9 cellular contexts compared by ENCODE assay signal in the genomic region with DNA sequence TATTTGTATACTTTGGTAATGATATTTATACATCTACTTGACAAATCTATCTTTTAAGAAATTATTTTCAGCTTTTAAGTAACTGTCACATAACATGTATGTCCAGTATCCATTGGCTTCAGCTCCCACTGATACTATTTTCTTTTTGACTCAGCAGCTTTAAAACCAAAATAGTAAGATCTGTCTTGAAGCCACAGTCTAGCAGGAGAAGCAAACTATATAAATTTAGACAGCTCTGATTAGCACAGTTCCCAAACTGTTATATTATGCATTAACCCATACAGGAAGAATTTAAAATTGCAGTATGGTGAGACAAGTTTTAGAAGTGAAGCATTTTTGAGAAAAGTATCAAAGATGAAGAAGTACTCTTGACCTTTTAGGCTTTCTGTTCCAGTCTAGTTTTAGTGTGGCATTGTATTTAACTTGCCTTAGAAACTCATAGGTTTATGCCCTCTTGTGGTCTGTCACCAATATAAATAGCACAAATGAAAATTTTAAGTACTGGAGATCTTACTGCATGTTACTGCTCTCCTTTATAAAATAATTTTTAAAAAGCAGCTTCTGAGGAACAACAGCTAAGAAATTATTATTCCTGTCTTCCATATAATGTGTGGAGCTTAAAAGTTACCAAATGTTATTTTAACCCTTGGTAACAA. TPM values are rescaled to one million over a fixed set of nuclear protein-coding genes. Genes with fewer than 3 reads are reported as not detected.
DNase-seq lines count a peak whose midpoint lies in the region; ATAC-seq and TF ChIP-seq lines count a peak whose summit lies in the region.
"Had no signal": no experiment of that assay in that cellular context is flagged by ENCODE, and none has a peak within 500 bp of the region (broad histone marks: within the 10 kb centered on the region; RNA-seq: fewer than 3 reads in every experiment).

No MANE protein-coding gene starts in this region.

- H3K27ac ChIP-seq in DOHH2 (ENCODE audit: low read depth, low read length), result no peak overlapping the region
- H3K27ac ChIP-seq in VCaP, result peak overlapping the region; percentile 5; the same call in 1 of the 2 replicates
- no peak overlapping the region for H3K27ac ChIP-seq in prostate gland

- H3K4me2 ChIP-seq in DOHH2 (ENCODE audit: low read length), result peak overlapping the region; percentile 14

- no peaks in the 10 kb centered on the region for H3F3A ChIP-seq in DOHH2 (ENCODE audit: control insufficient read depth, insufficient read depth)

- H4K20me1 ChIP-seq in DOHH2 (ENCODE audit: control insufficient read depth, insufficient read depth, low read depth, low read length), result peaks cover 37% of the 10 kb centered on the region

- peaks cover 38 to 91% (median 85%) of the 10 kb centered on the region in 4 donors for H3K4me1 Mint-ChIP-seq in naive thymus-derived CD8-positive, alpha-beta T cell

- ATAC-seq in HG02763 (IDR thresholded peaks at IDR 0.05; ENCODE audit: unreplicated experiment), result peak; percentile 54
- ATAC-seq in naive thymus-derived CD8-positive, alpha-beta T cell, result peak in 1 of 2 donors; percentile 48

- peak overlapping the region in 5 of 10 donors; percentile 8 to 34 (median 15) for H3K27ac Mint-ChIP-seq in naive thymus-derived CD8-positive, alpha-beta T cell

- no peaks in the 10 kb centered on the region for H3K9me3 Mint-ChIP-seq in naive thymus-derived CD8-positive, alpha-beta T cell

- peak; percentile 44 for TF ChIP-seq CTCF in DOHH2 (IDR thresholded peaks at IDR 0.05; ENCODE audit: low read depth, low read length, poor library complexity, severe bottlenecking)
- peak; percentile 73 for TF ChIP-seq CTCF in VCaP (conservative IDR thresholded peaks at IDR 0.05)
- TF ChIP-seq CTCF in prostate gland (IDR thresholded peaks at IDR 0.05), result no peak

- H3K27me3 ChIP-seq in DOHH2 (ENCODE audit: control insufficient read depth, low read length) (no peaks in the 10 kb centered on the region), prostate gland (replicated peaks; ENCODE audit: insufficient read depth) (no peaks in the 10 kb centered on the region)

- peaks cover 0 to 5% (median 0%) of the 10 kb centered on the region in 3 donors for H3K36me3 Mint-ChIP-seq in naive thymus-derived CD8-positive, alpha-beta T cell

- peak overlapping the region in 7 of 10 donors; percentile 2 to 55 (median 37) for H3K4me3 Mint-ChIP-seq in naive thymus-derived CD8-positive, alpha-beta T cell

- DNase-seq in naive thymus-derived CD8-positive, alpha-beta T cell, result no peak
- no peak for DNase-seq in prostate gland (ENCODE audit: low spot score)
- DNase-seq in DMS153 treated with DMSO at 0.1 percent for 48 hours (lab: John Stamatoyannopoulos, UW; ENCODE audit: unreplicated experiment), result no peak
- DNase-seq in kidney tubule cell (ENCODE audit: low spot score), result no peak
- no peak for DNase-seq in NCI-H1092 (lab: John Stamatoyannopoulos, UW)
- DNase-seq: NCI-H1092 treated with DMSO at 0.1 percent for 48 hours had no signal

- H3K9me3 ChIP-seq in DOHH2 (ENCODE audit: control insufficient read depth, insufficient read depth, low read length) (no peaks in the 10 kb centered on the region), prostate gland (no peaks in the 10 kb centered on the region)

- no peaks in the 10 kb centered on the region for H3K27me3 Mint-ChIP-seq in naive thymus-derived CD8-positive, alpha-beta T cell

- H3K36me3 ChIP-seq in DOHH2 (ENCODE audit: control insufficient read depth, low read length), result no peaks in the 10 kb centered on the region
- no peaks in the 10 kb centered on the region for H3K36me3 ChIP-seq in prostate gland

- no peak for TF ChIP-seq POLR2A in prostate gland (IDR thresholded peaks at IDR 0.05)

- no peaks in the 10 kb centered on the region for H3K9me2 ChIP-seq in DOHH2 (replicated peaks; ENCODE audit: control insufficient read depth, low read length)

- POLR2A ChIA-PET in naive thymus-derived CD8-positive, alpha-beta T cell (lab: Charles Lee), result interaction anchor here (0.5 to 1.4 kb wide), 3 partner anchors 25 to 648 kb away, joined by 3 to 5 read pairs (median 3); a partner anchor contains a TSS

- intact Hi-C loops in prostate gland (cut with DNase I), result no loop called here

- H3K4me3 ChIP-seq in DOHH2 (ENCODE audit: low read length) (no peak overlapping the region), prostate gland (no peak overlapping the region)

- peaks cover 97% of the 10 kb centered on the region for H3K79me2 ChIP-seq in DOHH2 (ENCODE audit: control insufficient read depth, low read length)

- H3K4me1 ChIP-seq in DOHH2 (ENCODE audit: control insufficient read depth, low read length) (peaks cover 29% of the 10 kb centered on the region), prostate gland (replicated peaks) (peaks cover 7% of the 10 kb centered on the region)

RNA-seq across cellular contexts. Expression of a gene that starts 24.7 kb away (rescaled TPM):
- 10 to 100 TPM; 89.0 to 98.4 TPM for total RNA-seq in naive thymus-derived CD8-positive, alpha-beta T cell
- 10 to 100 TPM; 17.3 to 41.7 (median 37.7) TPM for polyA plus RNA-seq in naive thymus-derived CD8-positive, alpha-beta T cell
- total RNA-seq in prostate gland, result 10 to 100 TPM; 48.2 to 71.0 TPM

Comparison
In these comparisons a context has a peak if more than half of its experiments do, and no peak if none do; other contexts are left out.
1. CTCF ChIP-seq: peak in DOHH2 (single experiment) and VCaP (single experiment); none in prostate gland (0 of 4).